Comparison of ENCODE assay signal across 16 cellular contexts in genomic region chr6:81308577-81309279, GRCh38.
DNase-seq lines count a peak whose midpoint lies in the region; ATAC-seq and TF ChIP-seq lines count a peak whose summit lies in the region.
"Had no signal": no experiment of that assay in that cellular context is flagged by ENCODE, and none has a peak within 500 bp of the region (broad histone marks: within the 10 kb centered on the region; RNA-seq: fewer than 3 reads in every experiment).

No MANE protein-coding gene starts in this region.

- no peaks in the 10 kb centered on the region for H3K36me3 ChIP-seq in right lobe of liver

- TF ChIP-seq POLR2A in right lobe of liver (IDR thresholded peaks at IDR 0.05), result no peak

- intact Hi-C loops in left ventricle myocardium superior (cut with micrococcal nuclease), result no loop called here
- intact Hi-C loops in Right ventricle myocardium inferior (cut with DNase I), result loop anchor here (5.0 kb wide), 1 partner anchor 444 kb away; the partner anchor contains the start of gene TENT5A
- intact Hi-C loops in right lobe of liver (cut with DNase I), result no loop called here

- H3K27ac ChIP-seq in right lobe of liver, result peak overlapping the region in 2 of 3 donors; percentile 45 to 61
- H3K27ac ChIP-seq: GM23248 had no signal

- no peak for TF ChIP-seq CTCF in right lobe of liver (IDR thresholded peaks at IDR 0.05)

- 51% methylated on average over 6 of the region's 6 CpGs for WGBS in right lobe of liver (ENCODE audit: insufficient coverage, low coverage, low lambda C conversion rate, missing lambda C conversion rate)

- ATAC-seq in left ventricle myocardium superior, result peak; percentile 51
- ATAC-seq in Right ventricle myocardium inferior, result no peak
- ATAC-seq in left lobe of liver, result peak; percentile 95
- peak; percentile 91 to 97 (median 92) for ATAC-seq in right lobe of liver
- ATAC-seq in GM19023 (IDR thresholded peaks at IDR 0.05; ENCODE audit: unreplicated experiment), result no peak

- peak overlapping the region in 1 of 3 donors; percentile 21 for H3K4me3 ChIP-seq in right lobe of liver
- H3K4me3 ChIP-seq: GM23248 had no signal

- H3K9me3 ChIP-seq in right lobe of liver, result peaks cover 0 to 2% (median 0%) of the 10 kb centered on the region in 4 donors

- peaks cover 0 to 12% (median 0%) of the 10 kb centered on the region in 4 donors for H3K4me1 ChIP-seq in right lobe of liver

- DNase-seq in left ventricle myocardium superior (no peak), Right ventricle myocardium inferior (ENCODE audit: missing footprints) (no peak), left lobe of liver (ENCODE audit: low spot score) (peak; percentile 48), right lobe of liver (peak; percentile 12 to 50 (median 37)), NCI-H1930 (lab: John Stamatoyannopoulos, UW) (no peak)
- DNase-seq: C1 segment of cervical spinal cord; Calu3; CD4-positive, alpha-beta memory T cell; COR-L47; DMS53; DMS79 treated with DMSO at 0.1 percent for 48 hours; GF-D8; GM23248; H7; HCEC 1CT had no signal

- H3K27me3 ChIP-seq in right lobe of liver, result no peaks in the 10 kb centered on the region

Comparison
In these comparisons a context has a peak if more than half of its experiments do, and no peak if none do; other contexts are left out.
1. ATAC-seq: peak in left ventricle myocardium superior (single experiment), left lobe of liver (single experiment) and right lobe of liver (4 of 4); none in Right ventricle myocardium inferior (single experiment) and GM19023 (single experiment).
2. DNase-seq: peak in left lobe of liver (single experiment) and right lobe of liver (3 of 3); none in left ventricle myocardium superior (single experiment), Right ventricle myocardium inferior (single experiment) and NCI-H1930 (0 of 2).